8 cellular contexts compared by ENCODE assay signal in the genomic region with DNA sequence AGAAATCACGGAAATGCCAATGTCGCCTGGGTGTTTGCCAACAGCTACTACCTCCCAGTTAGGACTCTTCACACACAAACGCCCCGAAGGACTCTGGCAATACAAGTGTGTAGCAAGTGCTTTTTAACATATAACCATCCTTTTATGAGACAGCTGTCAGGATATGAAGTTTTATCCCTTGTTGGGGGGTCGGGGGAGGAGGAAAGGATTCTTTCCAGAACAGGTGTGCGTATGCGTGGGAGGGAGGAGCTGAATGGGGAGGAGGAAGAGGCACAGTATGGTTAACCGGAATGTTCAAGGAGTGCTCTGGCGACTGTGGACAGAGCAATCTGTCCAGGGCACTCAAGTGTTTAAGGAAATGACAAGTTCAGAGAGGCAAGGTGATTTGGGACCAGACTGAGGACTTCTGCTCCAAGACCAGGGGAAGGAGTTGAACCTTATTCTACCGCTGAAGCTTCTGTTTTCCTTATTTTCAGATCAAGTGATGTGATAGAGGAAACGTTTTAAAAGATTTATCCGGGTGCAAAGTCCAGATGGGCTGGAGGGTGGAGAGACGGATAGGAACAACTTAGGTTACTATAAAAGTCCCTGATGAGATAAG. TPM values are rescaled to one million over a fixed set of nuclear protein-coding genes. Genes with fewer than 3 reads are reported as not detected.
DNase-seq lines count a peak whose midpoint lies in the region; ATAC-seq and TF ChIP-seq lines count a peak whose summit lies in the region.

No MANE protein-coding gene starts in this region.

- no peaks in the 10 kb centered on the region for H3K9me3 Mint-ChIP-seq in activated T-helper 1 cell treated with anti-CD3 and anti-CD28 coated beads, Interleukin-12 subunit alpha, Interleukin-12 subunit beta, Interleukin-2, Interleukin-4 antibody, amounts not matched to agents 30 ng/mL and 10 ng/mL and 1 ng/mL, durations not matched to agents 14 hours and 24 hours and 36 hours
- H3K9me3 Mint-ChIP-seq in stimulated activated effector memory CD8-positive, alpha-beta T cell treated with anti-CD3 and anti-CD28 coated beads, Interleukin-12 subunit alpha, Interleukin-12 subunit beta, amount 100 ng/mL, for 72 hours = no peaks in the 10 kb centered on the region

- peaks cover 33% of the 10 kb centered on the region for H3K4me1 Mint-ChIP-seq in activated T-helper 1 cell treated with anti-CD3 and anti-CD28 coated beads, Interleukin-12 subunit alpha, Interleukin-12 subunit beta, Interleukin-2, Interleukin-4 antibody, amounts not matched to agents 30 ng/mL and 10 ng/mL and 1 ng/mL, durations not matched to agents 14 hours and 24 hours and 36 hours (ENCODE audit: low read depth)
- H3K4me1 Mint-ChIP-seq in stimulated activated effector memory CD8-positive, alpha-beta T cell treated with anti-CD3 and anti-CD28 coated beads, Interleukin-12 subunit alpha, Interleukin-12 subunit beta, amount 100 ng/mL, for 72 hours = peaks cover 45% of the 10 kb centered on the region

- H3K27ac Mint-ChIP-seq in activated T-helper 1 cell treated with anti-CD3 and anti-CD28 coated beads, Interleukin-12 subunit alpha, Interleukin-12 subunit beta, Interleukin-2, Interleukin-4 antibody, amounts not matched to agents 30 ng/mL and 10 ng/mL and 1 ng/mL, durations not matched to agents 14 hours and 24 hours and 36 hours = peak overlapping the region; percentile 74
- peak overlapping the region; percentile 55 for H3K27ac Mint-ChIP-seq in stimulated activated effector memory CD8-positive, alpha-beta T cell treated with anti-CD3 and anti-CD28 coated beads, Interleukin-12 subunit alpha, Interleukin-12 subunit beta, amount 100 ng/mL, for 72 hours

- H3K4me3 ChIP-seq in heart right ventricle (peak overlapping the region; percentile 69 to 93 (median 84)), iPS-20b (ENCODE audit: low read length) (peak overlapping the region; percentile 90)

- TF ChIP-seq CTCF in heart right ventricle (IDR thresholded peaks at IDR 0.05) = no peak

- H3K36me3 Mint-ChIP-seq in activated T-helper 1 cell treated with anti-CD3 and anti-CD28 coated beads, Interleukin-12 subunit alpha, Interleukin-12 subunit beta, Interleukin-2, Interleukin-4 antibody, amounts not matched to agents 30 ng/mL and 10 ng/mL and 1 ng/mL, durations not matched to agents 14 hours and 24 hours and 36 hours (ENCODE audit: low read depth) = peaks cover 5% of the 10 kb centered on the region
- H3K36me3 Mint-ChIP-seq in stimulated activated effector memory CD8-positive, alpha-beta T cell treated with anti-CD3 and anti-CD28 coated beads, Interleukin-12 subunit alpha, Interleukin-12 subunit beta, amount 100 ng/mL, for 72 hours = peaks cover 6% of the 10 kb centered on the region

- H3K4me1 ChIP-seq in heart right ventricle = peaks cover 2 to 53% (median 37%) of the 10 kb centered on the region in 9 donors
- H3K4me1 ChIP-seq in iPS-20b (ENCODE audit: insufficient read depth, low read length) = peaks cover 5% of the 10 kb centered on the region

- no peaks in the 10 kb centered on the region for H3K9me3 ChIP-seq in heart right ventricle
- no peaks in the 10 kb centered on the region for H3K9me3 ChIP-seq in iPS-20b (ENCODE audit: insufficient read depth, low read depth, low read length)

- ATAC-seq in heart right ventricle = peak in 1 of 8 donors; percentile 14
- no peak for ATAC-seq in Right ventricle myocardium superior (ENCODE audit: poor library complexity)
- no peak for ATAC-seq in stimulated activated effector memory CD8-positive, alpha-beta T cell treated with anti-CD3 and anti-CD28 coated beads, Interleukin-12 subunit alpha, Interleukin-12 subunit beta, amount 100 ng/mL, for 72 hours
- ATAC-seq in GM18520 (IDR thresholded peaks at IDR 0.05; ENCODE audit: unreplicated experiment) = no peak

- peak overlapping the region; percentile 82; the same call in 1 of the 2 replicates for H3K9ac ChIP-seq in iPS-20b (ENCODE audit: low read depth, low read length)

- H3K27me3 Mint-ChIP-seq in activated T-helper 1 cell treated with anti-CD3 and anti-CD28 coated beads, Interleukin-12 subunit alpha, Interleukin-12 subunit beta, Interleukin-2, Interleukin-4 antibody, amounts not matched to agents 30 ng/mL and 10 ng/mL and 1 ng/mL, durations not matched to agents 14 hours and 24 hours and 36 hours (ENCODE audit: insufficient read depth) = peaks cover 13% of the 10 kb centered on the region

- H3K27ac ChIP-seq in heart right ventricle (peak overlapping the region in 8 of 10 donors; percentile 83 to 95 (median 90)), iPS-20b (ENCODE audit: low read length) (no peak overlapping the region)

- 19 to 21% methylated on average over 13 of the region's 13 CpGs for WGBS in heart right ventricle, 2 donors

- H3K27me3 ChIP-seq in heart right ventricle = no peaks in the 10 kb centered on the region
- peaks cover 9% of the 10 kb centered on the region; the same call in 1 of the 2 replicates for H3K27me3 ChIP-seq in iPS-20b (ENCODE audit: insufficient read depth, low read length)

- H3K36me3 ChIP-seq in heart right ventricle (peaks cover 0 to 3% (median 0%) of the 10 kb centered on the region in 9 donors), iPS-20b (ENCODE audit: insufficient read depth, low read depth, low read length) (no peaks in the 10 kb centered on the region)

- H3K4me3 Mint-ChIP-seq in activated T-helper 1 cell treated with anti-CD3 and anti-CD28 coated beads, Interleukin-12 subunit alpha, Interleukin-12 subunit beta, Interleukin-2, Interleukin-4 antibody, amounts not matched to agents 30 ng/mL and 10 ng/mL and 1 ng/mL, durations not matched to agents 14 hours and 24 hours and 36 hours = peak overlapping the region; percentile 87
- peak overlapping the region; percentile 69 for H3K4me3 Mint-ChIP-seq in stimulated activated effector memory CD8-positive, alpha-beta T cell treated with anti-CD3 and anti-CD28 coated beads, Interleukin-12 subunit alpha, Interleukin-12 subunit beta, amount 100 ng/mL, for 72 hours

- DNase-seq in heart right ventricle (no peak), Right ventricle myocardium superior (no peak), SW 1271 (lab: John Stamatoyannopoulos, UW) (no peak)
- no peak for DNase-seq in activated T-helper 1 cell treated with anti-CD3 and anti-CD28 coated beads, Interleukin-12 subunit alpha, Interleukin-12 subunit beta, Interleukin-2, Interleukin-4 antibody, amounts not matched to agents 30 ng/mL and 10 ng/mL and 1 ng/mL, durations not matched to agents 14 hours and 24 hours and 36 hours (ENCODE audit: low spot score)
- no peak for DNase-seq in stimulated activated effector memory CD8-positive, alpha-beta T cell treated with anti-CD3 and anti-CD28 coated beads, Interleukin-12 subunit alpha, Interleukin-12 subunit beta, amount 100 ng/mL, for 72 hours (ENCODE audit: low spot score in 2 of 2)
- DNase-seq in stimulated activated CD4-positive, alpha-beta T cell treated with anti-CD3 and anti-CD28 coated beads, Interleukin-4, amount 100 ng/mL, for 1 hour = no peak

- intact Hi-C loops in heart right ventricle (cut with DNase I) (no loop called here), Right ventricle myocardium superior (cut with DNase I) (no loop called here)
- intact Hi-C loops in activated T-helper 1 cell treated with anti-CD3 and anti-CD28 coated beads, Interleukin-12 subunit alpha, Interleukin-12 subunit beta, Interleukin-2, Interleukin-4 antibody, amounts not matched to agents 30 ng/mL and 10 ng/mL and 1 ng/mL, durations not matched to agents 14 hours and 24 hours and 36 hours (cut with micrococcal nuclease) = loop anchor here (2.0 to 5.0 kb wide), 3 partner anchors 55 to 737 kb away; partner anchors contain the start of genes HMG20A and PEAK1

RNA-seq across cellular contexts. Expression of gene TSPAN3, which starts 1.3 kb away (rescaled TPM):
- total RNA-seq in heart right ventricle (100 to 1,000 TPM in 5 of 10 donors, 10 to 100 TPM in 5; 82.6 to 118 (median 98.7) TPM), Right ventricle myocardium superior (85.2 TPM)
- 100 to 1,000 TPM in 1 of 2 donors, 10 to 100 TPM in 1; 52.2 to 159 TPM for polyA plus RNA-seq in heart right ventricle
- total RNA-seq in activated T-helper 1 cell treated with anti-CD3 and anti-CD28 coated beads, Interleukin-12 subunit alpha, Interleukin-12 subunit beta, Interleukin-2, Interleukin-4 antibody, amounts not matched to agents 30 ng/mL and 10 ng/mL and 1 ng/mL, durations not matched to agents 14 hours and 24 hours and 36 hours = 41.5 and 41.6 TPM in 2 replicates
